ENCODE assay signal across 16 cellular contexts in the genomic region with DNA sequence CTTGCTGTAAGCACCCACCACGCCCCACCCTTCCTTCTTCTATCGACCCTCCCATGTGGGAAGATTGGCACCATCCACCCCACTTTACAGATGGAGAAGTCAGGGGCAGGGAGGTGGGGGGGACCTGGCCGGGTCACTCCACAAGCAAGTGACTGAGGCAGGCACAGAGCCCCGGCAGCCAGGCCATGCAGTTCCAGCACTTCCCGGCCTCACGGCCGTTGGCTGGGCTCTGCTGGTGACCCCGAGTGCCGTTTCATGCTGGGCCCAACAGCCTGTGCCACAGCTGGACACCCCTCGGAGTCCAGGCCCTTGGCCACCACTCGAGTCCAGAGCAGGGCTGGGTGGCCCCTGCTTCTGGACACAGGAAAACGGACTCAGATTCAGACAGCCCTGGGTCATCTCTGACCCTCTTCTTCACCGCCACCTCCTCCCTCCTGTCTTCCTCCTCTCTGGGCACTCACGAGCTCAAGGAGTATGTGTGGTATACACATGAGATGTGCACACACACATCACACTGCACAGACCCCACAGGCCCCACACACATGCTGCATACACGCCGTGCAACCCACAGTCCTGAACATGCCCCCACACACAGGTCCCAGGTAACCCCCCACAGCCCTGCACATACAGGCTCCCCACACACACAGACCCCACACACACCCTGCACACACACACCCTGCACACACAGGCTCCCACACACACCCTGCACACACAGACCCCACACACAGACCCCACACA.
A peak's percentile ranks its signal among the peaks of the same experiment; 100 is the strongest.
DNase-seq lines count a peak whose midpoint lies in the region; ATAC-seq and TF ChIP-seq lines count a peak whose summit lies in the region.
"Had no signal": no experiment of that assay in that cellular context is flagged by ENCODE, and none has a peak within 500 bp of the region (broad histone marks: within the 10 kb centered on the region; RNA-seq: fewer than 3 reads in every experiment).

No MANE protein-coding gene starts in this region.

- no peak overlapping the region for H3K4me3 Mint-ChIP-seq in neural crest cell
- H3K4me3 Mint-ChIP-seq: CD4-positive, alpha-beta T cell had no signal

- WGBS in suprapubic skin, result 92% methylated on average over 11 of the region's 16 CpGs

- no peaks in the 10 kb centered on the region for H3K4me1 ChIP-seq in RWPE2 (ENCODE audit: insufficient read depth, poor library complexity, severe bottlenecking)
- no peaks in the 10 kb centered on the region for H3K4me1 ChIP-seq in suprapubic skin

- H3K27me3 ChIP-seq in RWPE2 (ENCODE audit: insufficient read depth, poor library complexity, severe bottlenecking) (no peaks in the 10 kb centered on the region), suprapubic skin (peaks cover 25% of the 10 kb centered on the region)
- H3K27me3 ChIP-seq: BLaER1 treated with 17β-estradiol and CSF1 and Interleukin-3, amounts not matched to agents 10 nM and 100 nM had no signal

- no peak for TF ChIP-seq EP300 in suprapubic skin (IDR thresholded peaks at IDR 0.05)

- no peaks in the 10 kb centered on the region for H3K9me3 ChIP-seq in RWPE2 (ENCODE audit: severe bottlenecking)
- H3K9me3 ChIP-seq in suprapubic skin, result peaks cover 7% of the 10 kb centered on the region

- H3K27ac ChIP-seq in RWPE2 (ENCODE audit: poor library complexity, severe bottlenecking) (no peak overlapping the region), suprapubic skin (no peak overlapping the region)
- H3K27ac ChIP-seq: BLaER1 treated with 17β-estradiol and CSF1 and Interleukin-3, amounts not matched to agents 10 nM and 100 nM; GM23248 had no signal

- peaks cover 14% of the 10 kb centered on the region for H3K9me3 Mint-ChIP-seq in neural crest cell
- H3K9me3 Mint-ChIP-seq: CD4-positive, alpha-beta T cell had no signal

- DNase-seq in left ventricle myocardium superior, result peak; percentile 14
- DNase-seq in cardiac septum (ENCODE audit: low spot score), result no peak
- peak; percentile 26 for DNase-seq in RWPE2 (ENCODE audit: low spot score)
- DNase-seq in neural crest cell (ENCODE audit: low read depth, low spot score), result no peak
- DNase-seq in suprapubic skin (ENCODE audit: low spot score in 2 of 2), result peak; percentile 49 to 60
- no peak for DNase-seq in activated gamma-delta T cell (lab: John Stamatoyannopoulos, UW)
- DNase-seq in activated CD4-positive, alpha-beta T cell treated with anti-CD3 and anti-CD28 coated beads, Interleukin-2, amount 50 U/mL, for 48 hours, result no peak
- no peak for DNase-seq in DMS153 treated with DMSO at 0.1 percent for 48 hours (lab: John Stamatoyannopoulos, UW; ENCODE audit: unreplicated experiment)
- DNase-seq: ACHN; Calu3; CD4-positive, alpha-beta T cell; DMS 273 treated with DMSO at 0.1 percent for 48 hours; DMS79; GM23248 had no signal

- H3K27me3 Mint-ChIP-seq in neural crest cell (ENCODE audit: low read depth), result no peaks in the 10 kb centered on the region
- H3K27me3 Mint-ChIP-seq: CD4-positive, alpha-beta T cell had no signal

- ATAC-seq in left ventricle myocardium superior (no peak), RWPE2 (ENCODE audit: low read depth) (no peak)
- ATAC-seq: GM12878 had no signal

- intact Hi-C loops in left ventricle myocardium superior (cut with micrococcal nuclease), result no loop called here
- intact Hi-C loops in cardiac septum (cut with DNase I), result no loop called here

- peak overlapping the region; percentile 62 for H3K27ac Mint-ChIP-seq in neural crest cell (ENCODE audit: unreplicated experiment)
- H3K27ac Mint-ChIP-seq: CD4-positive, alpha-beta T cell had no signal

- H3K36me3 Mint-ChIP-seq in neural crest cell (ENCODE audit: low read depth), result peaks cover 4% of the 10 kb centered on the region

- no peaks in the 10 kb centered on the region for H3K36me3 ChIP-seq in RWPE2 (ENCODE audit: low read depth)
- H3K36me3 ChIP-seq in suprapubic skin, result no peaks in the 10 kb centered on the region
- H3K36me3 ChIP-seq: BLaER1 treated with 17β-estradiol and CSF1 and Interleukin-3, amounts not matched to agents 10 nM and 100 nM had no signal

- TF ChIP-seq CTCF in RWPE2 (IDR thresholded peaks at IDR 0.05; ENCODE audit: poor library complexity, severe bottlenecking) (no peak), neural crest cell (conservative IDR thresholded peaks at IDR 0.05) (no peak), suprapubic skin (IDR thresholded peaks at IDR 0.05) (no peak)

- H3K4me3 ChIP-seq in RWPE2 (ENCODE audit: severe bottlenecking), result no peak overlapping the region
- no peak overlapping the region for H3K4me3 ChIP-seq in suprapubic skin
- H3K4me3 ChIP-seq: BLaER1 treated with 17β-estradiol and CSF1 and Interleukin-3, amounts not matched to agents 10 nM and 100 nM; GM12878; GM23248 had no signal

- TF ChIP-seq POLR2A in suprapubic skin (IDR thresholded peaks at IDR 0.05), result no peak

- peaks cover 5% of the 10 kb centered on the region for H3K4me1 Mint-ChIP-seq in neural crest cell

Comparison
In these comparisons a context has a peak if more than half of its experiments do, and no peak if none do; other contexts are left out.
1. DNase-seq: peak in left ventricle myocardium superior (single experiment), RWPE2 (single experiment) and suprapubic skin (2 of 2); none in cardiac septum (single experiment), neural crest cell (single experiment), activated gamma-delta T cell (single experiment), activated CD4-positive, alpha-beta T cell treated with anti-CD3 and anti-CD28 coated beads, Interleukin-2, amount 50 U/mL, for 48 hours (0 of 2) and DMS153 treated with DMSO at 0.1 percent for 48 hours (single experiment).